19 cellular contexts compared by ENCODE assay signal in the genomic region with DNA sequence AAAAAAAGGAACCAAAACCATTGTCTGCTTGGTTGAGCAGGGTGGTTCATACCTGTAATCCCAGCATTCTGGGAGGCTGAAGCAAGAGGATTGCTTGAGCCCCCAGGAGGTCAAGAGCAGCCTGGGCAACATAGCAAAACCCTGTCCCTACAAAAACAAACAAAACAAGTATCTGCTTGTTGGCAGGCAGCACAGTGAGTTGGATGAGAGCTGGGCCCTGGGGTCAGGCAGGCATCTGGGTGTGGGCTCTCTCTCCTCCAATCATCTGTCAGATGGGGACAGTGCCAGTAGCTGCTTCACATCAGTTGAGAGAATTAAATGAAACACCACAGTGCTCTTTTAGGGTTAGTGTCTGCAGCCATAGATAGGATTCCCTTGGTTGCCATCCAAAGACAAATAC. TPM values are rescaled to one million over a fixed set of nuclear protein-coding genes. Genes with fewer than 3 reads are reported as not detected.
DNase-seq lines count a peak whose midpoint lies in the region; ATAC-seq, FAIRE-seq and TF ChIP-seq lines count a peak whose summit lies in the region.
"Had no signal": no experiment of that assay in that cellular context is flagged by ENCODE, and none has a peak within 500 bp of the region (broad histone marks: within the 10 kb centered on the region; RNA-seq: fewer than 3 reads in every experiment).

No MANE protein-coding gene starts in this region.

- peak overlapping the region in 3 of 4 donors; percentile 94 to 96 (median 95) for H3K4me3 Mint-ChIP-seq in IgD-negative memory B cell

- intact Hi-C loops in GM12878 (cut with micrococcal nuclease; ENCODE audit: unreplicated experiment): no loop called here
- intact Hi-C loops in lower lobe of right lung (cut with DNase I): loop anchor here (10.0 kb wide), 1 partner anchor 59 kb away; no protein-coding TSS in a partner anchor
- intact Hi-C loops in ovary (cut with DNase I): loop anchor here in 3 of 4 donors (2.0 to 10.0 kb wide), 3 partner anchors 59 to 89 kb away; a partner anchor contains a TSS
- intact Hi-C loops in sciatic nerve (cut with DNase I): no loop called here

- no peak for TF ChIP-seq EP300 in GM12878 (IDR thresholded peaks at IDR 0.05; ENCODE audit: borderline replicate concordance in 1 of 2, control insufficient read depth in 1 of 2, low read depth in 2 of 2, low read length in 2 of 2)
- TF ChIP-seq EP300 in ovary (IDR thresholded peaks at IDR 0.05): no peak

- H3K4me3 ChIP-seq in BLaER1 treated with 17β-estradiol and CSF1 and Interleukin-3, amounts not matched to agents 10 nM and 100 nM: no peak overlapping the region
- no peak overlapping the region for H3K4me3 ChIP-seq in GM12878
- no peak overlapping the region for H3K4me3 ChIP-seq in lower lobe of right lung
- no peak overlapping the region for H3K4me3 ChIP-seq in ovary

- CTCF ChIA-PET in GM12878 (lab: Yijun Ruan, JAX): interaction anchor here (0.6 to 9.3 kb wide), 12 partner anchors 18 to 362 kb away, joined by 3 to 293 read pairs (median 24); a partner anchor contains a TSS

- H3K9me3 ChIP-seq in BLaER1 treated with 17β-estradiol and CSF1 and Interleukin-3, amounts not matched to agents 10 nM and 100 nM (replicated peaks in 1 of 11): no peaks in the 10 kb centered on the region
- H3K9me3 ChIP-seq in GM12878 (replicated peaks; ENCODE audit: control insufficient read depth, insufficient read depth, low read length) (no peaks in the 10 kb centered on the region; the same call in 2 of the 3 replicates), lower lobe of right lung (no peaks in the 10 kb centered on the region), ovary (no peaks in the 10 kb centered on the region)
- H3K9me3 ChIP-seq: Peyer's patch had no signal

- POLR2A ChIA-PET in GM12878 (lab: Charles Lee): interaction anchor here (1.0 to 5.0 kb wide), 4 partner anchors 11 to 56 kb away, joined by 3 to 53 read pairs (median 9); a partner anchor contains a TSS

- no peak for FAIRE-seq in GM12878 (lab: Jason Lieb, UNC)
- FAIRE-seq: HepG2 had no signal

- no TSS peak for BruUV-seq in GM12878 (replicated peaks; lab: Mats Ljungman, UMichigan)

- H3K79me2 ChIP-seq in GM12878 (ENCODE audit: control insufficient read depth, insufficient read depth, low read length): peaks cover 11% of the 10 kb centered on the region

- H3K4me2 ChIP-seq in BLaER1 treated with 17β-estradiol and CSF1 and Interleukin-3, amounts not matched to agents 10 nM and 100 nM: peak overlapping the region; percentile 85 to 97 (median 91); a peak in 20 of 22 replicates
- no peak overlapping the region for H3K4me2 ChIP-seq in GM12878 (ENCODE audit: control insufficient read depth, insufficient read depth)

- no peaks in the 10 kb centered on the region for H3K9me3 Mint-ChIP-seq in IgD-negative memory B cell

- H3K9ac ChIP-seq in BLaER1 treated with 17β-estradiol and CSF1 and Interleukin-3, amounts not matched to agents 10 nM and 100 nM: peak overlapping the region in 2 of 11 experiments; percentile 9 to 10; a peak in 1 of 22 replicates
- no peak overlapping the region for H3K9ac ChIP-seq in GM12878 (ENCODE audit: control insufficient read depth, insufficient read depth, low read length)

- H3K27ac Mint-ChIP-seq in IgD-negative memory B cell: peak overlapping the region in 2 of 3 donors; percentile 59 to 95

- TF ChIP-seq RAD21 in GM12878 (IDR thresholded peaks at IDR 0.05; ENCODE audit: insufficient read depth, low read depth, low read length): no peak

- H3K27ac ChIP-seq in BLaER1 treated with 17β-estradiol and CSF1 and Interleukin-3, amounts not matched to agents 10 nM and 100 nM: no peak overlapping the region
- peak overlapping the region; percentile 83 for H3K27ac ChIP-seq in GM12878 (ENCODE audit: control insufficient read depth, insufficient read depth)
- peak overlapping the region; percentile 91 for H3K27ac ChIP-seq in lower lobe of right lung
- no peak overlapping the region for H3K27ac ChIP-seq in ovary

- in situ Hi-C loops in GM12878 (cut with MboI): loop anchor here (5.0 kb wide), 1 partner anchor 297 kb away; no protein-coding TSS in a partner anchor

- H4K20me1 ChIP-seq in BLaER1 treated with 17β-estradiol and CSF1 and Interleukin-3, amounts not matched to agents 10 nM and 100 nM: peaks cover 0 to 48% (median 31%) of the 10 kb centered on the region in 11 experiments; a peak in 12 of 22 replicates
- no peaks in the 10 kb centered on the region for H4K20me1 ChIP-seq in GM12878 (ENCODE audit: control insufficient read depth, insufficient read depth)

- peaks cover 8% of the 10 kb centered on the region for H3K36me3 Mint-ChIP-seq in IgD-negative memory B cell

- RAD21 ChIA-PET in GM12878 (lab: Charles Lee; ENCODE audit: unreplicated experiment): interaction anchor here (1.4 to 5.5 kb wide), 10 partner anchors 13 to 154 kb away, joined by 5 to 131 read pairs (median 21); a partner anchor contains a TSS

- ATAC-seq in GM12878 (no peak), lower lobe of right lung (no peak), sciatic nerve (no peak)
- ATAC-seq: HepG2, SK-N-SH treated with all-trans-retinoic acid at 6 μM for 48 hours had no signal

- SMC1A ChIA-PET in GM12878 (lab: Charles Lee; ENCODE audit: uncharacterized antibody, unreplicated experiment): interaction anchor here (0.8 to 8.1 kb wide), 14 partner anchors 8 to 154 kb away, joined by 3 to 134 read pairs (median 8); a partner anchor contains a TSS

- no peak overlapping the region for H2AFZ ChIP-seq in GM12878 (ENCODE audit: control insufficient read depth, low read depth, low read length)

- no peak for TF ChIP-seq POLR2A in GM12878 (IDR thresholded peaks at IDR 0.05; ENCODE audit: low read depth, low read length)
- TF ChIP-seq POLR2A in ovary (IDR thresholded peaks at IDR 0.05): no peak

- no peak for DNase-seq in GM12878 (ENCODE audit: low read depth, low spot score)
- DNase-seq in lower lobe of right lung: no peak
- no peak for DNase-seq in ovary
- DNase-seq in sciatic nerve (ENCODE audit: low spot score): no peak
- DNase-seq in NCI-H69 (lab: John Stamatoyannopoulos, UW): no peak
- DNase-seq in UCSD-AML1 (lab: John Stamatoyannopoulos, UW; ENCODE audit: unreplicated experiment): no peak
- DNase-seq: AML-193, DMS153, EL, Kasumi-1, NCI-H2107, NCI-H774, SHP77 had no signal

- H3K4me1 Mint-ChIP-seq in IgD-negative memory B cell: peaks cover 36 to 48% (median 38%) of the 10 kb centered on the region in 3 donors

- TF ChIP-seq CTCF in GM12878 (IDR thresholded peaks at IDR 0.05 in 2 of 3, conservative IDR thresholded peaks at IDR 0.05 in 1 of 3; ENCODE audit: control insufficient read depth in 2 of 3, extremely low read depth in 1 of 3, insufficient read depth in 1 of 3, low read depth in 3 of 3, low read length in 3 of 3) (no peak), lower lobe of right lung (IDR thresholded peaks at IDR 0.05) (no peak), ovary (IDR thresholded peaks at IDR 0.05) (no peak)

- H3K27me3 Mint-ChIP-seq in IgD-negative memory B cell: no peaks in the 10 kb centered on the region

- peaks cover 61 to 80% (median 67%) of the 10 kb centered on the region in 10 experiments for H3K4me1 ChIP-seq in BLaER1 treated with 17β-estradiol and CSF1 and Interleukin-3, amounts not matched to agents 10 nM and 100 nM
- H3K4me1 ChIP-seq in GM12878 (ENCODE audit: control insufficient read depth, insufficient read depth, low read length) (peaks cover 46% of the 10 kb centered on the region), lower lobe of right lung (peaks cover 51% of the 10 kb centered on the region), ovary (ENCODE audit: insufficient read depth) (peaks cover 4% of the 10 kb centered on the region)

- H3K27me3 ChIP-seq in BLaER1 treated with 17β-estradiol and CSF1 and Interleukin-3, amounts not matched to agents 10 nM and 100 nM: no peaks in the 10 kb centered on the region
- H3K27me3 ChIP-seq in GM12878 (replicated peaks in 1 of 2; ENCODE audit: control insufficient read depth in 2 of 2, insufficient read depth in 2 of 2, low read length in 1 of 2): no peaks in the 10 kb centered on the region
- no peaks in the 10 kb centered on the region for H3K27me3 ChIP-seq in lower lobe of right lung (ENCODE audit: low read depth)
- H3K27me3 ChIP-seq in ovary: no peaks in the 10 kb centered on the region
- H3K27me3 ChIP-seq: Peyer's patch had no signal

- peaks cover 6 to 33% (median 15%) of the 10 kb centered on the region in 11 experiments; a peak in 17 of 22 replicates for H3K36me3 ChIP-seq in BLaER1 treated with 17β-estradiol and CSF1 and Interleukin-3, amounts not matched to agents 10 nM and 100 nM
- peaks cover 0 to 14% of the 10 kb centered on the region in 2 experiments; a peak in 1 of 4 replicates for H3K36me3 ChIP-seq in GM12878 (ENCODE audit: control insufficient read depth in 2 of 2, insufficient read depth in 2 of 2, low read length in 1 of 2)
- H3K36me3 ChIP-seq in lower lobe of right lung: peaks cover 16% of the 10 kb centered on the region
- H3K36me3 ChIP-seq in ovary: no peaks in the 10 kb centered on the region
- H3K36me3 ChIP-seq: Peyer's patch had no signal

RNA-seq across cellular contexts. Expression of a gene that starts 5.8 kb away (rescaled TPM):
- polyA plus RNA-seq in IgD-negative memory B cell (4.5 TPM), GM12878 (2011; rRNA removed) (2.4 and 5.2 TPM in 2 replicates), GM12878 (2014; fragmentation: Illumina TruSeq; extraction: Trizol) (2.9 and 6.5 TPM in 2 replicates), GM12878 (2014; fragmentation: Nextera tagmentation; extraction: Ambion mirVana) (1 to 10 TPM; 1.5 to 4.3 TPM), GM12878 (2014; rRNA removed) (6.9 and 10.9 TPM in 2 replicates), GM12878 (2016; fragmentation: Nextera tagmentation; extraction: Ambion mirVana) (10 to 100 TPM; 15.7 to 19.8 TPM), ovary (10 to 100 TPM in 1 of 2 donors, 1 to 10 TPM in 1; 5.7 to 10.5 TPM)
- 11.3 and 11.4 TPM in 2 replicates for total RNA-seq in GM12878 (2013; cell fraction: nucleolus; rRNA removed)
- total RNA-seq in GM12878 (2014; rRNA removed) (5.6 and 6.1 TPM in 2 replicates), GM12878 (2014; rRNA removed; fragmentation: Illumina TruSeq; extraction: Trizol) (4.1 and 5.6 TPM in 2 replicates), GM12878 (2021) (11.6 and 11.7 TPM in 2 replicates), lower lobe of right lung (16.7 TPM), ovary (1 to 10 TPM; 4.6 to 8.5 (median 5.1) TPM), sciatic nerve (11.7 TPM)
- 4.5 TPM for polyA plus RNA-seq in GM12878 (2011; ENCODE audit: low read depth)
- 9.5 and 11.2 TPM in 2 replicates for polyA plus RNA-seq in GM12878 (2011; cell fraction: cytosol; rRNA removed)
- polyA plus RNA-seq in GM12878 (2011; cell fraction: nucleus; rRNA removed): 8.6 and 10.6 TPM in 2 replicates
- 9.2 and 11.8 TPM in 2 replicates for polyA plus RNA-seq in GM12878 (2012)
- polyA minus RNA-seq in GM12878 (2011; rRNA and poly(A)+ RNA removed): 7.3 and 10.3 TPM in 2 replicates
- polyA minus RNA-seq in GM12878 (2011; cell fraction: cytosol; rRNA and poly(A)+ RNA removed): 3.5 and 6.9 TPM in 2 replicates
- 5.9 and 11.0 TPM in 2 replicates for polyA minus RNA-seq in GM12878 (2011; cell fraction: nucleus; rRNA and poly(A)+ RNA removed)

RNA-seq across cellular contexts. Expression of a gene that starts 16.0 kb away (rescaled TPM):
- 150 TPM for polyA plus RNA-seq in IgD-negative memory B cell
- total RNA-seq in GM12878 (2013; cell fraction: nucleolus; rRNA removed): 22.0 and 36.6 TPM in 2 replicates
- 115 and 144 TPM in 2 replicates for total RNA-seq in GM12878 (2014; rRNA removed)
- 41.6 and 43.7 TPM in 2 replicates for total RNA-seq in GM12878 (2014; rRNA removed; fragmentation: Illumina TruSeq; extraction: Trizol)
- 86.3 and 88.5 TPM in 2 replicates for total RNA-seq in GM12878 (2021)
- polyA plus RNA-seq in GM12878 (2011; ENCODE audit: low read depth): 15.1 TPM
- 17.4 and 40.2 TPM in 2 replicates for polyA plus RNA-seq in GM12878 (2011; rRNA removed)
- 45.1 and 76.6 TPM in 2 replicates for polyA plus RNA-seq in GM12878 (2011; cell fraction: cytosol; rRNA removed)
- 82.6 and 87.6 TPM in 2 replicates for polyA plus RNA-seq in GM12878 (2011; cell fraction: nucleus; rRNA removed)
- 49.7 and 55.2 TPM in 2 replicates for polyA plus RNA-seq in GM12878 (2012)
- 10.4 and 24.2 TPM in 2 replicates for polyA plus RNA-seq in GM12878 (2014; fragmentation: Illumina TruSeq; extraction: Trizol)
- polyA plus RNA-seq in GM12878 (2014; fragmentation: Nextera tagmentation; extraction: Ambion mirVana): 1 to 10 TPM; 3.7 to 9.8 TPM
- 158 and 188 TPM in 2 replicates for polyA plus RNA-seq in GM12878 (2014; rRNA removed)
- 100 to 1,000 TPM; 116 to 129 TPM for polyA plus RNA-seq in GM12878 (2016; fragmentation: Nextera tagmentation; extraction: Ambion mirVana)
- 10.6 and 15.4 TPM in 2 replicates for polyA minus RNA-seq in GM12878 (2011; rRNA and poly(A)+ RNA removed)
- 7.4 and 11.4 TPM in 2 replicates for polyA minus RNA-seq in GM12878 (2011; cell fraction: cytosol; rRNA and poly(A)+ RNA removed)
- 20.4 and 32.2 TPM in 2 replicates for polyA minus RNA-seq in GM12878 (2011; cell fraction: nucleus; rRNA and poly(A)+ RNA removed)
- 34.9 TPM for total RNA-seq in lower lobe of right lung
- total RNA-seq in ovary: 100 to 1,000 TPM in 2 of 7 donors, 10 to 100 TPM in 5; 51.3 to 118 (median 65.9) TPM
- 10 to 100 TPM; 10.0 to 72.9 TPM for polyA plus RNA-seq in ovary
- total RNA-seq in sciatic nerve: 38.7 TPM

RNA-seq across cellular contexts. Expression of a gene that starts 27.8 kb away (rescaled TPM):
- 3.0 TPM for polyA plus RNA-seq in IgD-negative memory B cell
- total RNA-seq in GM12878 (2013; cell fraction: nucleolus; rRNA removed): 4.4 and 6.6 TPM in 2 replicates
- total RNA-seq in GM12878 (2014; rRNA removed): 0.76 and 1.2 TPM in 2 replicates
- total RNA-seq in GM12878 (2014; rRNA removed; fragmentation: Illumina TruSeq; extraction: Trizol): 0.88 and 0.94 TPM in 2 replicates
- total RNA-seq in GM12878 (2021): 3.1 and 3.4 TPM in 2 replicates
- 0.83 TPM for polyA plus RNA-seq in GM12878 (2011; ENCODE audit: low read depth)
- polyA plus RNA-seq in GM12878 (2011; rRNA removed): 0.17 and 0.30 TPM in 2 replicates
- 0.57 and 0.84 TPM in 2 replicates for polyA plus RNA-seq in GM12878 (2011; cell fraction: cytosol; rRNA removed)
- polyA plus RNA-seq in GM12878 (2011; cell fraction: nucleus; rRNA removed): 2.8 and 2.9 TPM in 2 replicates
- 2.9 and 4.1 TPM in 2 replicates for polyA plus RNA-seq in GM12878 (2012)
- 0.17 and 0.84 TPM in 2 replicates for polyA plus RNA-seq in GM12878 (2014; fragmentation: Illumina TruSeq; extraction: Trizol)
- polyA plus RNA-seq in GM12878 (2014; fragmentation: Nextera tagmentation; extraction: Ambion mirVana): under 1 TPM; 0.03 to 0.16 TPM
- 2.4 and 3.0 TPM in 2 replicates for polyA plus RNA-seq in GM12878 (2014; rRNA removed)
- 1 to 10 TPM in 1 of 2 experiments, under 1 TPM in 1; 0.98 to 1.0 TPM for polyA plus RNA-seq in GM12878 (2016; fragmentation: Nextera tagmentation; extraction: Ambion mirVana)
- 0.22 and 0.41 TPM in 2 replicates for polyA minus RNA-seq in GM12878 (2011; rRNA and poly(A)+ RNA removed)
- 0.53 and 0.94 TPM in 2 replicates for polyA minus RNA-seq in GM12878 (2011; cell fraction: cytosol; rRNA and poly(A)+ RNA removed)
- 0.73 and 0.96 TPM in 2 replicates for polyA minus RNA-seq in GM12878 (2011; cell fraction: nucleus; rRNA and poly(A)+ RNA removed)
- 32.3 TPM for total RNA-seq in lower lobe of right lung
- 10 to 100 TPM in 5 of 7 donors, 1 to 10 TPM in 2; 6.0 to 20.6 (median 12.6) TPM for total RNA-seq in ovary
- polyA plus RNA-seq in ovary: 1 to 10 TPM; 2.0 to 10.0 TPM
- 10.5 TPM for total RNA-seq in sciatic nerve
- total RNA-seq: H4 had no signal

RNA-seq across cellular contexts. Expression of a gene that starts 38.8 kb away (rescaled TPM):
- 150 TPM for polyA plus RNA-seq in IgD-negative memory B cell
- total RNA-seq in GM12878 (2013; cell fraction: nucleolus; rRNA removed): 43.4 and 56.9 TPM in 2 replicates
- 150 and 158 TPM in 2 replicates for total RNA-seq in GM12878 (2014; rRNA removed)
- 324 and 357 TPM in 2 replicates for total RNA-seq in GM12878 (2014; rRNA removed; fragmentation: Illumina TruSeq; extraction: Trizol)
- 316 and 327 TPM in 2 replicates for total RNA-seq in GM12878 (2021)
- 208 TPM for polyA plus RNA-seq in GM12878 (2011; ENCODE audit: low read depth)
- polyA plus RNA-seq in GM12878 (2011; rRNA removed): 79.7 and 112 TPM in 2 replicates
- polyA plus RNA-seq in GM12878 (2011; cell fraction: cytosol; rRNA removed): 288 and 290 TPM in 2 replicates
- polyA plus RNA-seq in GM12878 (2011; cell fraction: nucleus; rRNA removed): 199 and 203 TPM in 2 replicates
- polyA plus RNA-seq in GM12878 (2012): 277 and 284 TPM in 2 replicates
- polyA plus RNA-seq in GM12878 (2014; fragmentation: Illumina TruSeq; extraction: Trizol): 101 and 318 TPM in 2 replicates
- 100 to 1,000 TPM in 1 of 2 experiments, 10 to 100 TPM in 1; 95.9 to 140 TPM for polyA plus RNA-seq in GM12878 (2014; fragmentation: Nextera tagmentation; extraction: Ambion mirVana)
- polyA plus RNA-seq in GM12878 (2014; rRNA removed): 339 and 341 TPM in 2 replicates
- 100 to 1,000 TPM; 648 to 651 TPM for polyA plus RNA-seq in GM12878 (2016; fragmentation: Nextera tagmentation; extraction: Ambion mirVana)
- polyA minus RNA-seq in GM12878 (2011; rRNA and poly(A)+ RNA removed): 39.5 and 98.5 TPM in 2 replicates
- 111 and 140 TPM in 2 replicates for polyA minus RNA-seq in GM12878 (2011; cell fraction: cytosol; rRNA and poly(A)+ RNA removed)
- 46.9 and 65.1 TPM in 2 replicates for polyA minus RNA-seq in GM12878 (2011; cell fraction: nucleus; rRNA and poly(A)+ RNA removed)
- 61.1 TPM for total RNA-seq in lower lobe of right lung
- total RNA-seq in ovary: 10 to 100 TPM; 12.9 to 46.4 (median 20.2) TPM
- 10 to 100 TPM; 20.0 to 54.5 TPM for polyA plus RNA-seq in ovary
- total RNA-seq in sciatic nerve: 20.3 TPM

Comparison
In these comparisons a context has a peak if more than half of its experiments do, and no peak if none do; other contexts are left out.
1. H3K27ac ChIP-seq: peak in GM12878 (single experiment) and lower lobe of right lung (single experiment); none in BLaER1 treated with 17β-estradiol and CSF1 and Interleukin-3, amounts not matched to agents 10 nM and 100 nM (0 of 11) and ovary (0 of 2).
2. intact Hi-C loops: an anchor here in lower lobe of right lung (10.0 kb wide) and ovary (2.0 to 10.0 kb wide); none called in GM12878 and sciatic nerve.